Comparison of ENCODE assay signal across 8 cellular contexts in genomic region chr11:128830836-128831780, GRCh38. TPM values are rescaled to one million over a fixed set of nuclear protein-coding genes. Genes with fewer than 3 reads are reported as not detected.
DNase-seq lines count a peak whose midpoint lies in the region; ATAC-seq and TF ChIP-seq lines count a peak whose summit lies in the region.

No MANE protein-coding gene starts in this region.

- H3K9me3 ChIP-seq in colonic mucosa (no peaks in the 10 kb centered on the region), right lobe of liver (no peaks in the 10 kb centered on the region)

- H3K4me1 ChIP-seq in colonic mucosa, result no peaks in the 10 kb centered on the region
- peaks cover 0 to 5% (median 0%) of the 10 kb centered on the region in 4 donors for H3K4me1 ChIP-seq in right lobe of liver

- H3K36me3 ChIP-seq in colonic mucosa (no peaks in the 10 kb centered on the region), right lobe of liver (no peaks in the 10 kb centered on the region)

- no peak overlapping the region for H3K9ac ChIP-seq in colonic mucosa (ENCODE audit: low read depth in 2 of 2, low read length in 2 of 2)

- H3K27me3 ChIP-seq in colonic mucosa (no peaks in the 10 kb centered on the region), right lobe of liver (no peaks in the 10 kb centered on the region)

- WGBS in right lobe of liver (ENCODE audit: insufficient coverage, low coverage, low lambda C conversion rate, missing lambda C conversion rate), result 23% methylated on average over 13 of the region's 13 CpGs

- no peak overlapping the region for H3K27ac ChIP-seq in colonic mucosa
- no peak overlapping the region for H3K27ac ChIP-seq in right lobe of liver

- TF ChIP-seq POLR2A in right lobe of liver (IDR thresholded peaks at IDR 0.05), result no peak

- peak; percentile 88 for ATAC-seq in GM19043 (IDR thresholded peaks at IDR 0.05; ENCODE audit: low read depth, unreplicated experiment)
- peak; percentile 86 for ATAC-seq in HG03280 (IDR thresholded peaks at IDR 0.05; ENCODE audit: unreplicated experiment)
- peak; percentile 84 to 94 (median 89) for ATAC-seq in right lobe of liver

- DNase-seq in C1 segment of cervical spinal cord (lab: John Stamatoyannopoulos, UW) (peak in 9 of 14 donors; percentile 20 to 74 (median 53)), NCI-H446 treated with DMSO at 0.1 percent for 48 hours (lab: John Stamatoyannopoulos, UW) (peak; percentile 10), colonic mucosa (peak; percentile 85), right lobe of liver (peak; percentile 80 to 82 (median 80))
- DNase-seq in activated CD4-positive, alpha-beta T cell treated with anti-CD3 and anti-CD28 coated beads for 4 hours, result peak; percentile 79 to 91
- peak; percentile 75 to 79 (median 78) for DNase-seq in stimulated activated CD4-positive, alpha-beta T cell treated with anti-CD3 and anti-CD28 coated beads, TNF-alpha, amount 100 ng/mL, for 4 hours (ENCODE audit: low read depth in 3 of 3)

- TF ChIP-seq CTCF in colonic mucosa (IDR thresholded peaks at IDR 0.05) (peak; percentile 90), right lobe of liver (IDR thresholded peaks at IDR 0.05) (peak; percentile 73 to 93 (median 90))

- H3K4me3 ChIP-seq in colonic mucosa, result no peak overlapping the region
- H3K4me3 ChIP-seq in right lobe of liver, result no peak overlapping the region

- intact Hi-C loops in colonic mucosa (cut with DNase I) (loop anchor here (5.0 to 10.0 kb wide), 6 partner anchors 54 to 799 kb away; no protein-coding TSS in a partner anchor), right lobe of liver (cut with DNase I) (no loop called here)

RNA-seq across cellular contexts. Expression of gene KCNJ1, which starts 36.0 kb away (rescaled TPM):
- total RNA-seq in colonic mucosa (not detected), right lobe of liver (not detected)

Comparison
In these comparisons a context has a peak if more than half of its experiments do, and no peak if none do; other contexts are left out.
1. DNase-seq: peak in every context shown above with its lines; median percentile 85 in activated CD4-positive, alpha-beta T cell treated with anti-CD3 and anti-CD28 coated beads for 4 hours; 85 in colonic mucosa; 80 in right lobe of liver; 78 in stimulated activated CD4-positive, alpha-beta T cell treated with anti-CD3 and anti-CD28 coated beads, TNF-alpha, amount 100 ng/mL, for 4 hours; 53 in C1 segment of cervical spinal cord; 10 in NCI-H446 treated with DMSO at 0.1 percent for 48 hours.